8 cellular contexts compared by ENCODE assay signal in the genomic region with DNA sequence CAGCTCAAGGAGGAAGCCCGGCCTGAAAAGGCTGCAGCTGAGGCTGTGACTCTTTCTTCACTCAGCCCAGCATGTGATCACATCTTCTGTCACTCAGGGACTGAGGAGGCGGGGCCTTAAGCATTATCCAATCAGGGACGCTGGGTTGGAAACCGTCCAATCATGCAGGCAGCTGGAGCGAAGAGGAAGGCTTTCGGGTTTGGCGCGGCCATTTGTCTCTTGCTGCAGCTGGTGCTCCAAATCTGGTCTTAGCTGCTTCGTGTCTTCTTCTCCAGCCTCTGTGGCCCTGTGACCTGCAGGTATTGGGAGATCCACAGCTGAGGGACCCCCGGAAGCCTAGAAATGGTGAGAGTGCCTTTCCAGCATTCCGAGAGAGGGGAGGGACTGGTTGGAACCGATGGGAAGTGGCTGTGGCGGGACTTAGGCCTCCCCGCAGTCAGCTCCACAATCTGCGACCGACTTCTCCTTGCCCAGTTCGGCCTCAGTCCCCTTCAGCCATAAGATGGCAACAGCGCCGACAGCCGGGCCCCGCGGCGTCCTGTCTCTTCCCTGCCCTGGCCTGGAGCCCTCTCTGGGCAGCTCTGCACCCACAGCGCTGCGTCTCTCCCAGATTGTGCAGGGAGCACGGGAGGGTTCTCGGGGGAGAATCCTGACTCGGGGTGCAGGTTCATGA. TPM values are rescaled to one million over a fixed set of nuclear protein-coding genes. Genes with fewer than 3 reads are reported as not detected.
DNase-seq lines count a peak whose midpoint lies in the region; ATAC-seq and TF ChIP-seq lines count a peak whose summit lies in the region.

A gene (plus strand): TSS at position 210 of the 673 bp plus-strand sequence. CDS start 133 bp downstream, at position 343.

- DNase-seq in NCI-H69 (lab: John Stamatoyannopoulos, UW), result peak; percentile 96
- peak; percentile 89 to 93 for DNase-seq in activated T-cell treated with anti-CD3 and anti-CD28 coated beads, Interleukin-2, amount 50 U/mL, for 72 hours
- peak; percentile 96 for DNase-seq in fibroblast of mammary gland (ENCODE audit: low read depth)
- peak; percentile 57 to 90 (median 84) for DNase-seq in naive thymus-derived CD4-positive, alpha-beta T cell
- peak; percentile 75 to 76 for DNase-seq in stimulated activated CD8-positive, alpha-beta memory T cell treated with anti-CD3 and anti-CD28 coated beads, Interleukin-7, amount 100 ng/mL, for 4 hours (ENCODE audit: low read depth in 2 of 2)
- no peak for DNase-seq in SW 1271 (lab: John Stamatoyannopoulos, UW)

- H3K36me3 Mint-ChIP-seq in activated T-cell treated with anti-CD3 and anti-CD28 coated beads, Interleukin-2, amount 50 U/mL, for 72 hours (ENCODE audit: insufficient read depth in 2 of 2), result peaks cover 13 to 29% of the 10 kb centered on the region in 2 donors
- peaks cover 7 to 33% (median 20%) of the 10 kb centered on the region in 5 donors for H3K36me3 Mint-ChIP-seq in naive thymus-derived CD4-positive, alpha-beta T cell

- H3K4me3 ChIP-seq in fibroblast of mammary gland (ENCODE audit: control insufficient read depth, low read depth, low read length), result peak within 1 kb of the TSS; percentile 58
- peak within 1 kb of the TSS; percentile 86 for H3K4me3 ChIP-seq in naive thymus-derived CD4-positive, alpha-beta T cell (ENCODE audit: low read length)

- H3K9me3 ChIP-seq in naive thymus-derived CD4-positive, alpha-beta T cell (ENCODE audit: control insufficient read depth in 2 of 3, low read length in 3 of 3), result no peaks in the 10 kb centered on the region

- H3K27ac ChIP-seq in naive thymus-derived CD4-positive, alpha-beta T cell (ENCODE audit: low read depth, low read length), result no peak within 1 kb of the TSS

- peak; percentile 9 for TF ChIP-seq CTCF in GM12873 (IDR thresholded peaks at IDR 0.05; ENCODE audit: insufficient read depth, low read depth, low read length, missing control alignments)
- no peak for TF ChIP-seq CTCF in fibroblast of mammary gland (conservative IDR thresholded peaks at IDR 0.05; ENCODE audit: control insufficient read depth, insufficient read depth, low read depth, low read length)

- peak within 1 kb of the TSS; percentile 95 to 98 for H3K4me3 Mint-ChIP-seq in activated T-cell treated with anti-CD3 and anti-CD28 coated beads, Interleukin-2, amount 50 U/mL, for 72 hours
- peak within 1 kb of the TSS; percentile 86 to 89 (median 88) for H3K4me3 Mint-ChIP-seq in naive thymus-derived CD4-positive, alpha-beta T cell

- peak within 1 kb of the TSS; percentile 63 for H3K27ac Mint-ChIP-seq in activated T-cell treated with anti-CD3 and anti-CD28 coated beads, Interleukin-2, amount 50 U/mL, for 72 hours
- H3K27ac Mint-ChIP-seq in naive thymus-derived CD4-positive, alpha-beta T cell, result peak within 1 kb of the TSS; percentile 31 to 82 (median 54)

- peaks cover 18% of the 10 kb centered on the region for H3K4me1 Mint-ChIP-seq in activated T-cell treated with anti-CD3 and anti-CD28 coated beads, Interleukin-2, amount 50 U/mL, for 72 hours (ENCODE audit: low read depth)
- H3K4me1 Mint-ChIP-seq in naive thymus-derived CD4-positive, alpha-beta T cell, result peaks cover 0 to 27% (median 14%) of the 10 kb centered on the region in 7 donors

- peak; percentile 93 for ATAC-seq in HG02763 (IDR thresholded peaks at IDR 0.05; ENCODE audit: unreplicated experiment)
- peak; percentile 99 for ATAC-seq in activated T-cell treated with anti-CD3 and anti-CD28 coated beads, Interleukin-2, amount 50 U/mL, for 72 hours (replicated peaks in 1 of 2)
- peak; percentile 99 for ATAC-seq in naive thymus-derived CD4-positive, alpha-beta T cell

- H3K9me3 Mint-ChIP-seq in activated T-cell treated with anti-CD3 and anti-CD28 coated beads, Interleukin-2, amount 50 U/mL, for 72 hours, result peaks cover 0 to 2% of the 10 kb centered on the region in 2 donors
- H3K9me3 Mint-ChIP-seq in naive thymus-derived CD4-positive, alpha-beta T cell, result peaks cover 0 to 45% (median 6%) of the 10 kb centered on the region in 11 donors

- no peaks in the 10 kb centered on the region for H3K27me3 ChIP-seq in naive thymus-derived CD4-positive, alpha-beta T cell (ENCODE audit: control insufficient read depth in 2 of 2, insufficient read depth in 2 of 2, low read length in 2 of 2)

- CTCF ChIA-PET in naive thymus-derived CD4-positive, alpha-beta T cell (lab: Charles Lee), result no interaction called here

- POLR2A ChIA-PET in naive thymus-derived CD4-positive, alpha-beta T cell (lab: Charles Lee), result interaction anchor here (0.7 to 1.9 kb wide), 8 partner anchors 15 to 583 kb away, joined by 3 to 11 read pairs (median 4); a partner anchor contains a TSS

- intact Hi-C loops in naive thymus-derived CD4-positive, alpha-beta T cell (cut with micrococcal nuclease), result loop anchor here in 1 of 2 donors (1.0 to 10.0 kb wide), 8 partner anchors 26 to 1759 kb away; a partner anchor contains a TSS

- H3K4me1 ChIP-seq in naive thymus-derived CD4-positive, alpha-beta T cell (ENCODE audit: control insufficient read depth in 2 of 2, insufficient read depth in 2 of 2, low read length in 2 of 2), result peaks cover 4 to 8% of the 10 kb centered on the region in 2 donors

- H3K27me3 Mint-ChIP-seq in activated T-cell treated with anti-CD3 and anti-CD28 coated beads, Interleukin-2, amount 50 U/mL, for 72 hours (ENCODE audit: low read depth), result no peaks in the 10 kb centered on the region
- no peaks in the 10 kb centered on the region for H3K27me3 Mint-ChIP-seq in naive thymus-derived CD4-positive, alpha-beta T cell

- H3K36me3 ChIP-seq in naive thymus-derived CD4-positive, alpha-beta T cell (ENCODE audit: control insufficient read depth in 2 of 3, insufficient read depth in 3 of 3, low read length in 3 of 3), result no peaks in the 10 kb centered on the region

RNA-seq across cellular contexts. Expression of the gene that starts here (rescaled TPM):
- 10 to 100 TPM; 21.8 to 26.8 TPM for total RNA-seq in activated T-cell treated with anti-CD3 and anti-CD28 coated beads, Interleukin-2, amount 50 U/mL, for 72 hours
- 1 to 10 TPM; 3.4 to 7.7 (median 4.5) TPM for total RNA-seq in naive thymus-derived CD4-positive, alpha-beta T cell
- polyA plus RNA-seq in naive thymus-derived CD4-positive, alpha-beta T cell, result 1 to 10 TPM; 1.8 to 2.4 TPM

Comparison
In these comparisons a context has a peak if more than half of its experiments do, and no peak if none do; other contexts are left out.
1. DNase-seq: peak in NCI-H69 (single experiment), activated T-cell treated with anti-CD3 and anti-CD28 coated beads, Interleukin-2, amount 50 U/mL, for 72 hours (2 of 2), fibroblast of mammary gland (single experiment), naive thymus-derived CD4-positive, alpha-beta T cell (9 of 9) and stimulated activated CD8-positive, alpha-beta memory T cell treated with anti-CD3 and anti-CD28 coated beads, Interleukin-7, amount 100 ng/mL, for 4 hours (2 of 2); none in SW 1271 (0 of 2).
2. Peak in every context shown above with its lines, with median percentiles within 50 percentile points of each other: ATAC-seq.